ENCODE assay signal across 9 cellular contexts in the genomic region with DNA sequence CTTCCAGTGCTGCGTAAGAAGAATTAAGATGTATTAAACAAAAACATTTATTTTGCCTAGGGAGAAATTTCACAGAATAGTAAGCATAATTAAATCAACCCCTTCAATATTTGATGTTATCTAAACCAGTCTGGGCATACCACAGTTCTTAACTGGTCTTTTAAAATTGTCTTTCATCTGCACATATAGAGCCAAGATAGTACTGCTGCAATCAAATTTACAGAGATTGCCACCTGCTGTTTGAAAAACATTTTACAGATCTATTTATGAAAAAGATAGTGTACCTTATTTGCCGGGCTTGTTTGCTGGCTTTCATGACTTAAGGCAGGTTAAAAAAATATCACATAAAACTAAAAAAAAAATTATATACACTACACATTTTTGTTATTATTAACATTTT.
DNase-seq lines count a peak whose midpoint lies in the region; ATAC-seq and TF ChIP-seq lines count a peak whose summit lies in the region.
"Had no signal": no experiment of that assay in that cellular context is flagged by ENCODE, and none has a peak within 500 bp of the region (broad histone marks: within the 10 kb centered on the region; RNA-seq: fewer than 3 reads in every experiment).

No MANE protein-coding gene starts in this region.

- no peaks in the 10 kb centered on the region for H3K36me3 ChIP-seq in hepatocyte (replicated peaks; ENCODE audit: insufficient read depth, low read depth)

- no peak overlapping the region for H2AFZ ChIP-seq in hepatocyte

- no peaks in the 10 kb centered on the region for H3K27me3 ChIP-seq in hepatocyte

- peak; percentile 25; the same call in 1 of the 2 replicates for TF ChIP-seq CTCF in RWPE1 (conservative IDR thresholded peaks at IDR 0.05; ENCODE audit: low read depth)
- peak; percentile 31 for TF ChIP-seq CTCF in hepatocyte (IDR thresholded peaks at IDR 0.05; ENCODE audit: poor library complexity)

- H3K27ac ChIP-seq in RWPE1 (no peak overlapping the region), hepatocyte (no peak overlapping the region)

- H3K9me2 ChIP-seq in hepatocyte (replicated peaks; ENCODE audit: insufficient read depth) = no peaks in the 10 kb centered on the region

- no peaks in the 10 kb centered on the region for H3K4me1 ChIP-seq in hepatocyte (ENCODE audit: insufficient read depth)

- CTCF ChIA-PET in RWPE1 (lab: Yijun Ruan, JAX) = interaction anchor here (0.8 kb wide), 1 partner anchor 78 kb away, joined by 4 read pairs; no protein-coding TSS in a partner anchor

- DNase-seq in COR-L47 (lab: John Stamatoyannopoulos, UW) (peak; percentile 28), H4 (ENCODE audit: low spot score) (peak; percentile 28), RWPE1 (ENCODE audit: low spot score) (peak; percentile 5), hepatocyte (ENCODE audit: low spot score) (no peak), putamen (ENCODE audit: low spot score) (no peak), NCI-H774 (lab: John Stamatoyannopoulos, UW) (no peak)
- DNase-seq: activated naive CD4-positive, alpha-beta T cell treated with anti-CD3 and anti-CD28 coated beads for 36 hours had no signal

- H3K9me3 ChIP-seq in hepatocyte (ENCODE audit: low read depth) = no peaks in the 10 kb centered on the region

- ATAC-seq in HG03432 (IDR thresholded peaks at IDR 0.05; ENCODE audit: unreplicated experiment) (no peak), HG03342 (IDR thresholded peaks at IDR 0.05; ENCODE audit: unreplicated experiment) (no peak)

- WGBS in hepatocyte (ENCODE audit: low lambda C conversion rate, missing lambda C conversion rate) = 80% methylated on average over 2 of the region's 2 CpGs

- H4K20me1 ChIP-seq in hepatocyte (ENCODE audit: insufficient read depth, poor library complexity, severe bottlenecking) = no peaks in the 10 kb centered on the region

- no peaks in the 10 kb centered on the region for H3K79me2 ChIP-seq in hepatocyte

- POLR2A ChIA-PET in RWPE1 (lab: Yijun Ruan, JAX; ENCODE audit: low non-redundant PET) = no interaction called here

- H3K4me3 ChIP-seq in hepatocyte = no peak overlapping the region

- H3K4me2 ChIP-seq in hepatocyte = no peak overlapping the region

Comparison
In these comparisons a context has a peak if more than half of its experiments do, and no peak if none do; other contexts are left out.
1. DNase-seq: peak in COR-L47 (single experiment), H4 (single experiment) and RWPE1 (single experiment); none in hepatocyte (single experiment), putamen (single experiment) and NCI-H774 (single experiment).